In the genomic region with DNA sequence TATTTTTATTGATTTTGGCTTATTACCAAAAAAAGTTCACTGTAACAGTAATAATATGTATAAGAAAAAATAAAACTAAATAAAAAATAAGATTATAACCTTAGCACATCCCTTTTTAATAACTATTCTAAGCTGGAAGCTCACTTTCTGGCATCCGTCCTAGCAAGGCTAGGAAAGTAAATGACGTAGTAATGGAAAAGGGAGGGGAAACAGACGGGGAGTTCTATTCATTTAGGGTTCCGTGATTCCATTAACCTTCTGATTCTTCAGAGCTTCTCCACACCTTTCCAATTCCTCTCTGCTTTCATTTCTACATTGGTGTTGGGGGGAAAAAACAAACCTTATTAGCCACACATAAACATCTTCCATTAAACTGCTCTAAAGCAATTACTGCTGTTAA, we compare ENCODE assay signal across 10 cellular contexts.
DNase-seq lines count a peak whose midpoint lies in the region; ATAC-seq and TF ChIP-seq lines count a peak whose summit lies in the region.
"Had no signal": no experiment of that assay in that cellular context is flagged by ENCODE, and none has a peak within 500 bp of the region (broad histone marks: within the 10 kb centered on the region; RNA-seq: fewer than 3 reads in every experiment).

No MANE protein-coding gene starts in this region.

- H3K9me3 ChIP-seq in T-helper 17 cell (ENCODE audit: control insufficient read depth, low read length, poor library complexity, severe bottlenecking): no peaks in the 10 kb centered on the region
- H3K9me3 ChIP-seq in right atrium auricular region: no peaks in the 10 kb centered on the region
- no peaks in the 10 kb centered on the region for H3K9me3 ChIP-seq in stomach smooth muscle (ENCODE audit: control insufficient read depth in 2 of 2, low read length in 2 of 2)

- H3K9ac ChIP-seq in stomach smooth muscle (ENCODE audit: low read length in 2 of 2): peak overlapping the region; percentile 43 to 48

- H3K4me1 ChIP-seq in right atrium auricular region: no peaks in the 10 kb centered on the region
- no peaks in the 10 kb centered on the region for H3K4me1 ChIP-seq in stomach smooth muscle (ENCODE audit: control insufficient read depth, insufficient read depth, low read length)

- H3K27me3 Mint-ChIP-seq in HFFc6 (ENCODE audit: insufficient read depth) (no peaks in the 10 kb centered on the region; the same call in 1 of the 2 replicates), T-helper 17 cell (peaks cover 44% of the 10 kb centered on the region)

- peak overlapping the region; percentile 85 for H3K4me3 Mint-ChIP-seq in HFFc6
- H3K4me3 Mint-ChIP-seq in T-helper 17 cell: peak overlapping the region; percentile 49

- H3K4me1 Mint-ChIP-seq in HFFc6 (ENCODE audit: low read depth) (peaks cover 9% of the 10 kb centered on the region), T-helper 17 cell (peaks cover 8% of the 10 kb centered on the region)

- H3K36me3 Mint-ChIP-seq in HFFc6 (ENCODE audit: low read depth) (no peaks in the 10 kb centered on the region), T-helper 17 cell (ENCODE audit: low read depth) (peaks cover 3% of the 10 kb centered on the region)

- no peak for DNase-seq in HFFc6
- no peak for DNase-seq in T-helper 17 cell
- no peak for DNase-seq in right atrium auricular region (ENCODE audit: low spot score)
- no peak for DNase-seq in SHP77 (lab: John Stamatoyannopoulos, UW)
- DNase-seq: activated CD4-positive, alpha-beta T cell treated with anti-CD3 and anti-CD28 coated beads, Interleukin-2, amount 50 U/mL, for 48 hours; stimulated activated CD4-positive, alpha-beta T cell treated with anti-CD3 and anti-CD28 coated beads, Interleukin-4, amount 100 ng/mL, for 1 hour had no signal

- no peak overlapping the region for H3K27ac Mint-ChIP-seq in HFFc6
- no peak overlapping the region for H3K27ac Mint-ChIP-seq in T-helper 17 cell

- no peaks in the 10 kb centered on the region for H3K9me3 Mint-ChIP-seq in HFFc6

- TF ChIP-seq CTCF in HFFc6 (IDR thresholded peaks at IDR 0.05) (no peak), right atrium auricular region (IDR thresholded peaks at IDR 0.05) (no peak)

- H3K27ac ChIP-seq in right atrium auricular region (peak overlapping the region; percentile 76 to 94), stomach smooth muscle (ENCODE audit: low read length) (peak overlapping the region; percentile 31)

- no peaks in the 10 kb centered on the region for H3K27me3 ChIP-seq in right atrium auricular region
- H3K27me3 ChIP-seq in stomach smooth muscle (ENCODE audit: control insufficient read depth in 1 of 2, insufficient read depth in 2 of 2, low read length in 2 of 2): no peaks in the 10 kb centered on the region

- no peak for ATAC-seq in T-helper 17 cell
- ATAC-seq in GM19452 (IDR thresholded peaks at IDR 0.05; ENCODE audit: unreplicated experiment): no peak
- no peak for ATAC-seq in GM18498 (IDR thresholded peaks at IDR 0.05; ENCODE audit: unreplicated experiment)
- ATAC-seq in GM19397 (IDR thresholded peaks at IDR 0.05; ENCODE audit: unreplicated experiment): no peak

- H3K36me3 ChIP-seq in right atrium auricular region: no peaks in the 10 kb centered on the region
- no peaks in the 10 kb centered on the region for H3K36me3 ChIP-seq in stomach smooth muscle (ENCODE audit: control insufficient read depth in 2 of 2, insufficient read depth in 2 of 2, low read length in 2 of 2)

- H3K4me3 ChIP-seq in right atrium auricular region (peak overlapping the region; percentile 20 to 35), stomach smooth muscle (ENCODE audit: low read length in 2 of 2) (peak overlapping the region; percentile 66 to 79)
